In genomic region chr7:84144935-84145334, GRCh38 we compare ENCODE assay signal across 15 cellular contexts. TPM values are rescaled to one million over a fixed set of nuclear protein-coding genes. Genes with fewer than 3 reads are reported as not detected.
A peak's percentile ranks its signal among the peaks of the same experiment; 100 is the strongest.
DNase-seq lines count a peak whose midpoint lies in the region; TF ChIP-seq lines count a peak whose summit lies in the region.
"Had no signal": no experiment of that assay in that cellular context is flagged by ENCODE, and none has a peak within 500 bp of the region (broad histone marks: within the 10 kb centered on the region; RNA-seq: fewer than 3 reads in every experiment).

No MANE protein-coding gene starts in this region.

- DNase-seq in HFFc6 = no peak
- peak; percentile 41 for DNase-seq in NCI-H69 (lab: John Stamatoyannopoulos, UW)
- no peak for DNase-seq in hepatocyte (ENCODE audit: low spot score)
- DNase-seq in type B pancreatic cell (ENCODE audit: extremely low spot score, unreplicated experiment) = no peak
- DNase-seq in NCI-H510A treated with DMSO at 0.1 percent for 48 hours (lab: John Stamatoyannopoulos, UW) = no peak
- no peak for DNase-seq in caudate nucleus (lab: John Stamatoyannopoulos, UW)
- no peak for DNase-seq in NCI-H748 (lab: John Stamatoyannopoulos, UW; ENCODE audit: unreplicated experiment)
- no peak for DNase-seq in nephron progenitor cell
- DNase-seq: DMS79, NCI-H1436 treated with DMSO at 0.1 percent for 48 hours, NCI-H2081, NCI-H524 treated with DMSO at 0.1 percent for 48 hours, T-helper 17 cell had no signal

- 61% methylated on average over 1 of the region's 1 CpG for WGBS in hepatocyte (ENCODE audit: low lambda C conversion rate, missing lambda C conversion rate)

- H3K27me3 Mint-ChIP-seq in HFFc6 (ENCODE audit: insufficient read depth) (no peaks in the 10 kb centered on the region; the same call in 1 of the 2 replicates), type B pancreatic cell (no peaks in the 10 kb centered on the region), nephron progenitor cell (ENCODE audit: low read depth, poor library complexity) (peaks cover 2% of the 10 kb centered on the region)
- H3K27me3 Mint-ChIP-seq: T-helper 17 cell had no signal

- H3K36me3 Mint-ChIP-seq in HFFc6 (ENCODE audit: low read depth) (peaks cover 5% of the 10 kb centered on the region), type B pancreatic cell (peaks cover 11% of the 10 kb centered on the region), nephron progenitor cell (ENCODE audit: low read depth) (peaks cover 12% of the 10 kb centered on the region)

- H3K4me2 ChIP-seq in hepatocyte = peak overlapping the region; percentile 21

- H3K27ac Mint-ChIP-seq in HFFc6 = peak overlapping the region; percentile 11
- H3K27ac Mint-ChIP-seq in type B pancreatic cell = peak overlapping the region; percentile 71
- no peak overlapping the region for H3K27ac Mint-ChIP-seq in nephron progenitor cell
- H3K27ac Mint-ChIP-seq: T-helper 17 cell had no signal

- H3K9me2 ChIP-seq in hepatocyte (replicated peaks; ENCODE audit: insufficient read depth) = no peaks in the 10 kb centered on the region

- no peaks in the 10 kb centered on the region for H3K9me3 ChIP-seq in hepatocyte (ENCODE audit: low read depth)

- no peaks in the 10 kb centered on the region for H3K36me3 ChIP-seq in hepatocyte (replicated peaks; ENCODE audit: insufficient read depth, low read depth)

- H3K4me3 Mint-ChIP-seq in HFFc6 = no peak overlapping the region
- H3K4me3 Mint-ChIP-seq in type B pancreatic cell = peak overlapping the region; percentile 4
- no peak overlapping the region for H3K4me3 Mint-ChIP-seq in nephron progenitor cell
- H3K4me3 Mint-ChIP-seq: T-helper 17 cell had no signal

- no peak overlapping the region for H2AFZ ChIP-seq in hepatocyte

- 0 out of 2 replicates have a peak, but pooled peaks cover 3% of the 10 kb centered on the region for H3K9me3 Mint-ChIP-seq in HFFc6
- no peaks in the 10 kb centered on the region for H3K9me3 Mint-ChIP-seq in type B pancreatic cell
- H3K9me3 Mint-ChIP-seq in nephron progenitor cell = no peaks in the 10 kb centered on the region

- peaks cover 31% of the 10 kb centered on the region for H3K4me1 ChIP-seq in hepatocyte (ENCODE audit: insufficient read depth)

- TF ChIP-seq CTCF in HFFc6 (IDR thresholded peaks at IDR 0.05) = no peak
- no peak for TF ChIP-seq CTCF in hepatocyte (IDR thresholded peaks at IDR 0.05; ENCODE audit: poor library complexity)
- no peak for TF ChIP-seq CTCF in type B pancreatic cell (conservative IDR thresholded peaks at IDR 0.05)
- TF ChIP-seq CTCF in nephron progenitor cell (IDR thresholded peaks at IDR 0.05) = no peak

- H3K79me2 ChIP-seq in hepatocyte = peaks cover 79% of the 10 kb centered on the region

- H4K20me1 ChIP-seq in hepatocyte (ENCODE audit: insufficient read depth, poor library complexity, severe bottlenecking) = no peaks in the 10 kb centered on the region

- H3K4me1 Mint-ChIP-seq in HFFc6 (ENCODE audit: low read depth) (peaks cover 62% of the 10 kb centered on the region), type B pancreatic cell (ENCODE audit: unreplicated experiment) (peaks cover 43% of the 10 kb centered on the region), nephron progenitor cell (peaks cover 51% of the 10 kb centered on the region)
- H3K4me1 Mint-ChIP-seq: T-helper 17 cell had no signal

- H3K27ac ChIP-seq in hepatocyte (peak overlapping the region; percentile 3), caudate nucleus (ENCODE audit: low read depth, low read length) (no peak overlapping the region)
- H3K27ac ChIP-seq: C4-2B had no signal

- H3K4me3 ChIP-seq in hepatocyte = no peak overlapping the region
- H3K4me3 ChIP-seq: GM12878 had no signal

- no peaks in the 10 kb centered on the region for H3K27me3 ChIP-seq in hepatocyte

RNA-seq across cellular contexts. Expression of gene SEMA3A, which starts 49.7 kb away (rescaled TPM):
- 10 to 100 TPM; 56.9 to 86.2 (median 74.4) TPM for total RNA-seq in HFFc6 (2021; fragmentation: NEBNext Ultra II Directional; extraction: Animal tissue kit (Norgen Biotek cat#: 25700))
- total RNA-seq in hepatocyte (64.6 and 72.3 TPM in 2 replicates), type B pancreatic cell (ENCODE audit: low replicate concordance) (28.2 and 77.1 TPM in 2 replicates)
- 19.3 and 20.2 TPM in 2 replicates for polyA plus RNA-seq in hepatocyte
- total RNA-seq: T-helper 17 cell had no signal
